Comparison of ENCODE assay signal across 1 cellular context in genomic region chr9:128250839-128251558, GRCh38.
TF ChIP-seq lines count a peak whose summit lies in the region.

No MANE protein-coding gene starts in this region.

TF ChIP-seq in SK-N-SH, 30 proteins besides CTCF, POLR2A, EP300 and RAD21:
- TF ChIP-seq MEF2A (IDR thresholded peaks at IDR 0.05; ENCODE audit: borderline replicate concordance, low read depth): no peak
- TF ChIP-seq, protein P1, sequence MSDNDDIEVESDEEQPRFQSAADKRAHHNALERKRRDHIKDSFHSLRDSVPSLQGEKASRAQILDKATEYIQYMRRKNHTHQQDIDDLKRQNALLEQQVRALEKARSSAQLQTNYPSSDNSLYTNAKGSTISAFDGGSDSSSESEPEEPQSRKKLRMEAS (IDR thresholded peaks at IDR 0.05; ENCODE audit: low read depth): no peak
- TF ChIP-seq, protein P2, sequence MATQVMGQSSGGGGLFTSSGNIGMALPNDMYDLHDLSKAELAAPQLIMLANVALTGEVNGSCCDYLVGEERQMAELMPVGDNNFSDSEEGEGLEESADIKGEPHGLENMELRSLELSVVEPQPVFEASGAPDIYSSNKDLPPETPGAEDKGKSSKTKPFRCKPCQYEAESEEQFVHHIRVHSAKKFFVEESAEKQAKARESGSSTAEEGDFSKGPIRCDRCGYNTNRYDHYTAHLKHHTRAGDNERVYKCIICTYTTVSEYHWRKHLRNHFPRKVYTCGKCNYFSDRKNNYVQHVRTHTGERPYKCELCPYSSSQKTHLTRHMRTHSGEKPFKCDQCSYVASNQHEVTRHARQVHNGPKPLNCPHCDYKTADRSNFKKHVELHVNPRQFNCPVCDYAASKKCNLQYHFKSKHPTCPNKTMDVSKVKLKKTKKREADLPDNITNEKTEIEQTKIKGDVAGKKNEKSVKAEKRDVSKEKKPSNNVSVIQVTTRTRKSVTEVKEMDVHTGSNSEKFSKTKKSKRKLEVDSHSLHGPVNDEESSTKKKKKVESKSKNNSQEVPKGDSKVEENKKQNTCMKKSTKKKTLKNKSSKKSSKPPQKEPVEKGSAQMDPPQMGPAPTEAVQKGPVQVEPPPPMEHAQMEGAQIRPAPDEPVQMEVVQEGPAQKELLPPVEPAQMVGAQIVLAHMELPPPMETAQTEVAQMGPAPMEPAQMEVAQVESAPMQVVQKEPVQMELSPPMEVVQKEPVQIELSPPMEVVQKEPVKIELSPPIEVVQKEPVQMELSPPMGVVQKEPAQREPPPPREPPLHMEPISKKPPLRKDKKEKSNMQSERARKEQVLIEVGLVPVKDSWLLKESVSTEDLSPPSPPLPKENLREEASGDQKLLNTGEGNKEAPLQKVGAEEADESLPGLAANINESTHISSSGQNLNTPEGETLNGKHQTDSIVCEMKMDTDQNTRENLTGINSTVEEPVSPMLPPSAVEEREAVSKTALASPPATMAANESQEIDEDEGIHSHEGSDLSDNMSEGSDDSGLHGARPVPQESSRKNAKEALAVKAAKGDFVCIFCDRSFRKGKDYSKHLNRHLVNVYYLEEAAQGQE (IDR thresholded peaks at IDR 0.05; ENCODE audit: low read depth, low read length): no peak
- TF ChIP-seq SIN3A (IDR thresholded peaks at IDR 0.05; ENCODE audit: borderline replicate concordance, low read depth, low read length): no peak
- TF ChIP-seq ELF1 (IDR thresholded peaks at IDR 0.05): no peak
- no peak for TF ChIP-seq FOXJ3 (CRISPR knock-in tag; IDR thresholded peaks at IDR 0.05)
- TF ChIP-seq SMC3 (IDR thresholded peaks at IDR 0.05; ENCODE audit: low read depth, low read length): no peak
- TF ChIP-seq, protein P3, sequence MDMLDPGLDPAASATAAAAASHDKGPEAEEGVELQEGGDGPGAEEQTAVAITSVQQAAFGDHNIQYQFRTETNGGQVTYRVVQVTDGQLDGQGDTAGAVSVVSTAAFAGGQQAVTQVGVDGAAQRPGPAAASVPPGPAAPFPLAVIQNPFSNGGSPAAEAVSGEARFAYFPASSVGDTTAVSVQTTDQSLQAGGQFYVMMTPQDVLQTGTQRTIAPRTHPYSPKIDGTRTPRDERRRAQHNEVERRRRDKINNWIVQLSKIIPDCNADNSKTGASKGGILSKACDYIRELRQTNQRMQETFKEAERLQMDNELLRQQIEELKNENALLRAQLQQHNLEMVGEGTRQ (IDR thresholded peaks at IDR 0.05; ENCODE audit: borderline replicate concordance, low read depth, low read length): no peak
- no peak for TF ChIP-seq RCOR1 (IDR thresholded peaks at IDR 0.05; ENCODE audit: low read length)
- TF ChIP-seq POLR2AphosphoS5 (IDR thresholded peaks at IDR 0.05; ENCODE audit: low read depth, low read length): no peak
- TF ChIP-seq GATA2 (CRISPR knock-in tag; IDR thresholded peaks at IDR 0.05): no peak
- TF ChIP-seq EZH2phosphoT487 (IDR thresholded peaks at IDR 0.05; ENCODE audit: borderline replicate concordance, low read depth): no peak
- TF ChIP-seq TAF1 (IDR thresholded peaks at IDR 0.05; ENCODE audit: borderline replicate concordance, low read depth, low read length): no peak
- TF ChIP-seq ZBTB33 (IDR thresholded peaks at IDR 0.05; ENCODE audit: borderline replicate concordance, low read depth): no peak
- TF ChIP-seq JUND (IDR thresholded peaks at IDR 0.05): no peak
- no peak for TF ChIP-seq PBX3 (IDR thresholded peaks at IDR 0.05)
- TF ChIP-seq MXI1 (IDR thresholded peaks at IDR 0.05; ENCODE audit: low read depth, low read length): no peak
